Comparison of ENCODE assay signal across 11 cellular contexts in genomic region chr19:47369923-47370625, GRCh38. TPM values are rescaled to one million over a fixed set of nuclear protein-coding genes. Genes with fewer than 3 reads are reported as not detected.
DNase-seq lines count a peak whose midpoint lies in the region; ATAC-seq, FAIRE-seq and TF ChIP-seq lines count a peak whose summit lies in the region.
"Had no signal": no experiment of that assay in that cellular context is flagged by ENCODE, and none has a peak within 500 bp of the region (broad histone marks: within the 10 kb centered on the region; RNA-seq: fewer than 3 reads in every experiment).

No MANE protein-coding gene starts in this region.

- peak overlapping the region in 30 of 59 donors; percentile 1 to 72 (median 39) for H3K27ac ChIP-seq in dorsolateral prefrontal cortex
- no peak overlapping the region for H3K27ac ChIP-seq in kidney (ENCODE audit: low read depth in 2 of 2, low read length in 2 of 2)
- H3K27ac ChIP-seq in stomach = peak overlapping the region in 2 of 5 donors; percentile 60 to 62
- H3K27ac ChIP-seq: thoracic aorta had no signal

- no peak for TF ChIP-seq EP300 in stomach (IDR thresholded peaks at IDR 0.05)

- no peaks in the 10 kb centered on the region for H3K27me3 Mint-ChIP-seq in CD14-positive monocyte (ENCODE audit: low read depth in 3 of 3)
- no peaks in the 10 kb centered on the region for H3K27me3 Mint-ChIP-seq in WTC11 (ENCODE audit: low read depth)
- H3K27me3 Mint-ChIP-seq: activated B cell treated with CpG ODN at 0.5 μM for 24 hours had no signal

- CTCF ChIA-PET in WTC11 (lab: Charles Lee) = interaction anchor here (1.5 to 1.6 kb wide), 2 partner anchors 21 kb away, joined by 4 read pairs; partner anchors contain the start of gene DHX34

- H3K27me3 ChIP-seq in dorsolateral prefrontal cortex = no peaks in the 10 kb centered on the region
- H3K27me3 ChIP-seq in stomach = no peaks in the 10 kb centered on the region

- TF ChIP-seq CTCF in CD14-positive monocyte (IDR thresholded peaks at IDR 0.05) = no peak
- no peak for TF ChIP-seq CTCF in dorsolateral prefrontal cortex (IDR thresholded peaks at IDR 0.05 in 54 of 56, conservative IDR thresholded peaks at IDR 0.05 in 2 of 56; ENCODE audit: low read depth in 1 of 56, partially characterized antibody in 56 of 56)
- no peak for TF ChIP-seq CTCF in WTC11 (IDR thresholded peaks at IDR 0.05)
- TF ChIP-seq CTCF in kidney (IDR thresholded peaks at IDR 0.05; ENCODE audit: borderline replicate concordance, extremely low read depth, insufficient read depth) = no peak
- TF ChIP-seq CTCF in stomach (IDR thresholded peaks at IDR 0.05) = no peak

- ATAC-seq in GM18520 (IDR thresholded peaks at IDR 0.05; ENCODE audit: unreplicated experiment) = no peak
- ATAC-seq in WTC11 = no peak
- ATAC-seq: K562 had no signal

- POLR2A ChIA-PET in WTC11 (lab: Charles Lee) = no interaction called here

- no peak overlapping the region for H3K9ac ChIP-seq in kidney (ENCODE audit: low read length in 2 of 2)

- intact Hi-C loops in CD14-positive monocyte (cut with micrococcal nuclease) = loop anchor here in 1 of 2 donors (2.0 kb wide), 1 partner anchor 19 kb away; no protein-coding TSS in a partner anchor
- intact Hi-C loops in dorsolateral prefrontal cortex (cut with DNase I) = no loop called here
- intact Hi-C loops in kidney (cut with DNase I) = no loop called here
- intact Hi-C loops in stomach (cut with DNase I; ENCODE audit: low total_unique reads) = no loop called here

- no peak for FAIRE-seq in kidney (lab: Jason Lieb, UNC)
- FAIRE-seq: K562 had no signal

- H3K9me3 ChIP-seq in kidney (ENCODE audit: control insufficient read depth in 1 of 2, low read length in 2 of 2) (no peaks in the 10 kb centered on the region), stomach (no peaks in the 10 kb centered on the region)
- H3K9me3 ChIP-seq: thoracic aorta had no signal

- WGBS in stomach, 5 donors = 67 to 84% (median 79%) methylated on average over 14 to 15 of the region's 15 CpGs

- H3K9me3 Mint-ChIP-seq in CD14-positive monocyte (no peaks in the 10 kb centered on the region), WTC11 (no peaks in the 10 kb centered on the region)
- H3K9me3 Mint-ChIP-seq: activated B cell treated with CpG ODN at 0.5 μM for 24 hours had no signal

- H3K36me3 ChIP-seq in kidney (ENCODE audit: control insufficient read depth in 1 of 2, insufficient read depth in 2 of 2, low read length in 2 of 2) = peaks cover 13 to 25% of the 10 kb centered on the region in 2 donors
- H3K36me3 ChIP-seq in stomach = peaks cover 53 to 97% (median 96%) of the 10 kb centered on the region in 4 donors

- H3K4me1 ChIP-seq in kidney (ENCODE audit: control insufficient read depth in 1 of 2, insufficient read depth in 1 of 2, low read depth in 1 of 2, low read length in 2 of 2) (no peaks in the 10 kb centered on the region), stomach (no peaks in the 10 kb centered on the region)

- H3K4me3 Mint-ChIP-seq in CD14-positive monocyte (peak overlapping the region; percentile 70 to 87), WTC11 (no peak overlapping the region)
- H3K4me3 Mint-ChIP-seq: activated B cell treated with CpG ODN at 0.5 μM for 24 hours had no signal

- H3K27ac Mint-ChIP-seq in CD14-positive monocyte (peak overlapping the region; percentile 98 to 100 (median 100)), WTC11 (no peak overlapping the region; the same call in 1 of the 2 replicates)
- H3K27ac Mint-ChIP-seq: activated B cell treated with CpG ODN at 0.5 μM for 24 hours had no signal

- H3K4me1 Mint-ChIP-seq in CD14-positive monocyte = peaks cover 38% of the 10 kb centered on the region
- no peaks in the 10 kb centered on the region for H3K4me1 Mint-ChIP-seq in WTC11
- H3K4me1 Mint-ChIP-seq: activated B cell treated with CpG ODN at 0.5 μM for 24 hours had no signal

- H3K4me3 ChIP-seq in dorsolateral prefrontal cortex (no peak overlapping the region), kidney (ENCODE audit: low read length in 2 of 2) (no peak overlapping the region), stomach (no peak overlapping the region)
- H3K4me3 ChIP-seq: K562, thoracic aorta had no signal

- peaks cover 61 to 80% of the 10 kb centered on the region in 2 donors for H3K36me3 Mint-ChIP-seq in CD14-positive monocyte
- H3K36me3 Mint-ChIP-seq in WTC11 = peaks cover 40% of the 10 kb centered on the region

- DNase-seq in CD14-positive monocyte (ENCODE audit: low spot score) = peak; percentile 96
- peak; percentile 78 to 88 for DNase-seq in NOMO-1 (lab: John Stamatoyannopoulos, UW; ENCODE audit: unreplicated experiment in 2 of 2)
- peak in 5 of 10 donors; percentile 54 to 81 (median 62) for DNase-seq in dorsolateral prefrontal cortex
- DNase-seq in non-pigmented ciliary epithelial cell (ENCODE audit: low read depth) = peak; percentile 48
- no peak for DNase-seq in WTC11 (ENCODE audit: low spot score)
- DNase-seq in kidney = no peak
- no peak for DNase-seq in stomach
- DNase-seq: activated B cell treated with CpG ODN at 0.5 μM for 24 hours had no signal

- no peak for TF ChIP-seq POLR2A in stomach (IDR thresholded peaks at IDR 0.05)

TF ChIP-seq in WTC11, 78 proteins besides CTCF, POLR2A, EP300 and RAD21:
- TF ChIP-seq AR (CRISPR knock-in tag; IDR thresholded peaks at IDR 0.05) = no peak
- TF ChIP-seq EMX1 (CRISPR knock-in tag; IDR thresholded peaks at IDR 0.05) = no peak
- TF ChIP-seq, protein P1, sequence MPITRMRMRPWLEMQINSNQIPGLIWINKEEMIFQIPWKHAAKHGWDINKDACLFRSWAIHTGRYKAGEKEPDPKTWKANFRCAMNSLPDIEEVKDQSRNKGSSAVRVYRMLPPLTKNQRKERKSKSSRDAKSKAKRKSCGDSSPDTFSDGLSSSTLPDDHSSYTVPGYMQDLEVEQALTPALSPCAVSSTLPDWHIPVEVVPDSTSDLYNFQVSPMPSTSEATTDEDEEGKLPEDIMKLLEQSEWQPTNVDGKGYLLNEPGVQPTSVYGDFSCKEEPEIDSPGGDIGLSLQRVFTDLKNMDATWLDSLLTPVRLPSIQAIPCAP (CRISPR knock-in tag; IDR thresholded peaks at IDR 0.05) = no peak

RNA-seq across cellular contexts. Expression of gene DHX34, which starts 21.0 kb away (rescaled TPM):
- polyA plus RNA-seq in CD14-positive monocyte (1 to 10 TPM; 3.4 to 3.8 TPM), kidney (ENCODE audit: insufficient read depth, low read depth, low replicate concordance) (7.2 TPM), stomach (1 to 10 TPM; 6.9 to 9.7 (median 9.0) TPM)
- total RNA-seq in dorsolateral prefrontal cortex (10 to 100 TPM in 118 of 120 experiments, 1 to 10 TPM in 2; 9.9 to 34.7 (median 16.9) TPM), WTC11 (2021) (35.6 to 36.5 TPM (median 35.6 TPM) in 3 replicates), kidney (13.6 TPM), stomach (10 to 100 TPM in 4 of 5 donors, 1 to 10 TPM in 1; 8.1 to 28.6 (median 13.4) TPM)

RNA-seq across cellular contexts. Expression of gene C5AR2, which starts 38.1 kb away (rescaled TPM):
- 1 to 10 TPM; 2.4 to 4.3 TPM for polyA plus RNA-seq in CD14-positive monocyte
- total RNA-seq in dorsolateral prefrontal cortex = 1 to 10 TPM in 102 of 120 experiments, under 1 TPM in 18; 0.35 to 4.8 (median 1.8) TPM
- 0.09 to 0.22 TPM (median 0.14 TPM) in 3 replicates for total RNA-seq in WTC11 (2021)
- total RNA-seq in kidney = 2.5 TPM
- polyA plus RNA-seq in kidney (ENCODE audit: insufficient read depth, low read depth, low replicate concordance) = 3.0 TPM
- total RNA-seq in stomach = 10 to 100 TPM in 1 of 5 donors, under 1 TPM in 2, not detected in 2; 0.73 to 11.1 (median 0.87) TPM
- under 1 TPM; 0.13 to 0.93 (median 0.76) TPM for polyA plus RNA-seq in stomach

RNA-seq across cellular contexts. Expression of gene MEIS3, which starts 49.3 kb away (rescaled TPM):
- polyA plus RNA-seq in CD14-positive monocyte (not detected), kidney (ENCODE audit: insufficient read depth, low read depth, low replicate concordance) (3.8 TPM), stomach (10 to 100 TPM; 11.9 to 16.7 (median 15.3) TPM)
- total RNA-seq in dorsolateral prefrontal cortex (100 to 1,000 TPM in 12 of 120 experiments, 10 to 100 TPM in 108; 26.3 to 120 (median 70.9) TPM), WTC11 (2021) (38.5 to 51.1 TPM (median 48.4 TPM) in 3 replicates), kidney (7.6 TPM), stomach (10 to 100 TPM in 3 of 5 donors, 1 to 10 TPM in 2; 3.1 to 18.2 (median 10.5) TPM)
- total RNA-seq: activated B cell treated with CpG ODN at 0.5 μM for 24 hours had no signal

Comparison
In these comparisons a context has a peak if more than half of its experiments do, and no peak if none do; other contexts are left out.
1. DNase-seq: peak in CD14-positive monocyte (single experiment), NOMO-1 (2 of 2) and non-pigmented ciliary epithelial cell (single experiment); none in WTC11 (single experiment), kidney (single experiment) and stomach (single experiment).
2. H3K27ac ChIP-seq: peak in dorsolateral prefrontal cortex (30 of 59); none in kidney (0 of 2).